16 cellular contexts compared by ENCODE assay signal in genomic region chr17:15648384-15648783, GRCh38. TPM values are rescaled to one million over a fixed set of nuclear protein-coding genes. Genes with fewer than 3 reads are reported as not detected.
DNase-seq lines count a peak whose midpoint lies in the region; ATAC-seq, FAIRE-seq and TF ChIP-seq lines count a peak whose summit lies in the region.
"Had no signal": no experiment of that assay in that cellular context is flagged by ENCODE, and none has a peak within 500 bp of the region (broad histone marks: within the 10 kb centered on the region; RNA-seq: fewer than 3 reads in every experiment).

No MANE protein-coding gene starts in this region.

- H3K4me3 Mint-ChIP-seq in Caco-2 (ENCODE audit: unreplicated experiment), result peak overlapping the region; percentile 21
- H3K4me3 Mint-ChIP-seq: IgD-negative memory B cell had no signal

- no peak overlapping the region for H2AFZ ChIP-seq in trophoblast cell (ENCODE audit: insufficient read depth, low read length, poor library complexity)

- H3K4me1 ChIP-seq in Caco-2 (no peaks in the 10 kb centered on the region; the same call in 1 of the 2 replicates), trophoblast cell (ENCODE audit: control insufficient read depth in 1 of 2, insufficient read depth in 2 of 2, low read length in 2 of 2) (peaks cover 22 to 35% of the 10 kb centered on the region in 2 experiments), pancreas (peaks cover 0 to 9% (median 0%) of the 10 kb centered on the region in 3 donors)

- H3K4me3 ChIP-seq in Caco-2 (ENCODE audit: low read depth, low read length), result no peak overlapping the region
- H3K4me3 ChIP-seq in epithelial cell of esophagus (ENCODE audit: low read length), result peak overlapping the region; percentile 76
- no peak overlapping the region for H3K4me3 ChIP-seq in trophoblast cell (ENCODE audit: low read depth, low read length)
- H3K4me3 ChIP-seq in pancreas, result no peak overlapping the region

- no peak overlapping the region for H2BK120ac ChIP-seq in trophoblast cell (ENCODE audit: insufficient read depth, low read length, poor library complexity)

- no peaks in the 10 kb centered on the region for H3K79me2 ChIP-seq in trophoblast cell (ENCODE audit: control insufficient read depth, insufficient read depth, low read length, poor library complexity)

- no CpG with 5 or more reads among the region's 5 CpGs for WGBS in trophoblast cell (ENCODE audit: extremely low coverage, insufficient coverage, insufficient read length)
- 82 to 84% methylated on average over 5 of the region's 5 CpGs for WGBS in pancreas, 2 donors

- DNase-seq in Caco-2 (no peak), M059J (ENCODE audit: low read depth) (peak; percentile 15), epithelial cell of esophagus (ENCODE audit: low read depth) (no peak), trophoblast cell (peak in 1 of 2 donors; percentile 34), left colon (no peak), pancreas (no peak)
- DNase-seq: activated CD4-positive, alpha-beta T cell treated with anti-CD3 and anti-CD28 coated beads for 4 hours; cerebellar nuclear complex; COR-L47; GOT3; NCI-H1694 treated with DMSO at 0.1 percent for 48 hours; occipital lobe; stimulated activated naive CD4-positive, alpha-beta T cell had no signal

- H2BK5ac ChIP-seq in trophoblast cell (ENCODE audit: low read depth, low read length, poor library complexity), result no peak overlapping the region

- no peak overlapping the region for H4K8ac ChIP-seq in trophoblast cell (ENCODE audit: low read depth, low read length)

- CTCF ChIA-PET in Caco-2 (lab: Charles Lee), result no interaction called here

- BruUV-seq in Caco-2 (replicated peaks; lab: Mats Ljungman, UMichigan), result no TSS peak

- intact Hi-C loops in Caco-2 (cut with micrococcal nuclease; ENCODE audit: unreplicated experiment), result no loop called here
- intact Hi-C loops in left colon (cut with DNase I, micrococcal nuclease), result no loop called here
- intact Hi-C loops in pancreas (cut with DNase I), result no loop called here

- TF ChIP-seq CTCF in Caco-2 (IDR thresholded peaks at IDR 0.05; ENCODE audit: insufficient read depth in 1 of 2, low read depth in 1 of 2, low read length in 1 of 2, severe bottlenecking in 1 of 2, unreplicated experiment in 1 of 2) (no peak), epithelial cell of esophagus (IDR thresholded peaks at IDR 0.05; ENCODE audit: insufficient read depth, low read depth, low read length, missing control alignments) (no peak), pancreas (IDR thresholded peaks at IDR 0.05) (no peak)

- no peak overlapping the region for H3K9ac ChIP-seq in trophoblast cell (ENCODE audit: low read length)

- peaks cover 11% of the 10 kb centered on the region for H3K79me1 ChIP-seq in trophoblast cell (ENCODE audit: low read length)

- no peak overlapping the region for H3K4ac ChIP-seq in trophoblast cell (ENCODE audit: low read depth, low read length)

- H3K27ac ChIP-seq in trophoblast cell (ENCODE audit: low read depth, low read length) (no peak overlapping the region), pancreas (no peak overlapping the region)

- H3K23ac ChIP-seq in trophoblast cell (ENCODE audit: low read length), result no peak overlapping the region

- H3K27ac Mint-ChIP-seq in Caco-2 (ENCODE audit: unreplicated experiment), result no peak overlapping the region
- H3K27ac Mint-ChIP-seq: IgD-negative memory B cell had no signal

- H3K36me3 ChIP-seq in Caco-2 (ENCODE audit: control insufficient read depth, insufficient read depth, low read length), result no peaks in the 10 kb centered on the region
- H3K36me3 ChIP-seq in trophoblast cell (ENCODE audit: control insufficient read depth in 1 of 2, insufficient read depth in 2 of 2, low read length in 2 of 2), result no peaks in the 10 kb centered on the region
- no peaks in the 10 kb centered on the region for H3K36me3 ChIP-seq in pancreas

- H2AK5ac ChIP-seq in trophoblast cell (ENCODE audit: low read length), result no peak overlapping the region

- no peak overlapping the region for H3K14ac ChIP-seq in trophoblast cell (ENCODE audit: low read length)

- H3K36me3 Mint-ChIP-seq in Caco-2 (ENCODE audit: insufficient read depth, unreplicated experiment), result no peaks in the 10 kb centered on the region

- H4K91ac ChIP-seq in trophoblast cell (ENCODE audit: low read depth, low read length), result no peak overlapping the region

- H3K9me3 ChIP-seq in Caco-2 (no peaks in the 10 kb centered on the region), trophoblast cell (ENCODE audit: insufficient read depth, low read depth, low read length) (no peaks in the 10 kb centered on the region), pancreas (no peaks in the 10 kb centered on the region)

- H4K12ac ChIP-seq in trophoblast cell (ENCODE audit: low read depth, low read length), result no peak overlapping the region

- H3K4me2 ChIP-seq in trophoblast cell (ENCODE audit: low read length), result peak overlapping the region; percentile 1

- FAIRE-seq in pancreas (lab: Jason Lieb, UNC), result no peak

- H3K4me1 Mint-ChIP-seq in Caco-2 (ENCODE audit: low read depth, unreplicated experiment), result peaks cover 13% of the 10 kb centered on the region

- H3K18ac ChIP-seq in trophoblast cell (ENCODE audit: low read length), result no peak overlapping the region

- H3K27me3 ChIP-seq in Caco-2 (replicated peaks; ENCODE audit: control insufficient read depth, insufficient read depth, low read length), result no peaks in the 10 kb centered on the region
- no peaks in the 10 kb centered on the region for H3K27me3 ChIP-seq in trophoblast cell (ENCODE audit: insufficient read depth, low read length)
- H3K27me3 ChIP-seq in pancreas, result no peaks in the 10 kb centered on the region

- no peak overlapping the region for H2BK12ac ChIP-seq in trophoblast cell (ENCODE audit: low read length)

- POLR2A ChIA-PET in Caco-2 (lab: Charles Lee), result no interaction called here

- H3K27me3 Mint-ChIP-seq in Caco-2 (ENCODE audit: insufficient read depth, unreplicated experiment), result no peaks in the 10 kb centered on the region
- H3K27me3 Mint-ChIP-seq: IgD-negative memory B cell had no signal

- ATAC-seq in HG02840 (IDR thresholded peaks at IDR 0.05; ENCODE audit: low FRiP score, unreplicated experiment) (no peak), left colon (no peak), pancreas (no peak), HG03442 (IDR thresholded peaks at IDR 0.05; ENCODE audit: unreplicated experiment) (no peak)

- no peaks in the 10 kb centered on the region for H3K9me3 Mint-ChIP-seq in Caco-2 (ENCODE audit: unreplicated experiment)
- H3K9me3 Mint-ChIP-seq: IgD-negative memory B cell had no signal

RNA-seq across cellular contexts. Expression of gene FBXW10B, which starts 28.9 kb away (rescaled TPM):
- not detected in 2 replicates for total RNA-seq in Caco-2 (2022)
- total RNA-seq in M059J (2014; rRNA removed; shearing (Covaris generic)), result 0.30 TPM in 1 of 2 replicates, not detected in the other
- 0.30 and 0.58 TPM in 2 replicates for polyA plus RNA-seq in trophoblast cell (2013)
- total RNA-seq in left colon, result 1 to 10 TPM in 1 of 2 donors, under 1 TPM in 1; 0.95 to 1.6 TPM
- total RNA-seq in pancreas, result under 1 TPM in 5 of 6 donors, not detected in 1; 0.14 to 0.61 (median 0.28) TPM
- polyA plus RNA-seq in pancreas, result 1 to 10 TPM in 1 of 2 donors, under 1 TPM in 1; 0.53 to 1.4 TPM
- polyA plus RNA-seq: IgD-negative memory B cell had no signal

RNA-seq across cellular contexts. Expression of gene TRIM16, which starts 35.7 kb away (rescaled TPM):
- 12.4 and 16.2 TPM in 2 replicates for total RNA-seq in Caco-2 (2022)
- 39.0 and 44.3 TPM in 2 replicates for total RNA-seq in M059J (2014; rRNA removed; shearing (Covaris generic))
- 12.9 TPM in 2 replicates for polyA plus RNA-seq in trophoblast cell (2013)
- total RNA-seq in left colon, result 10 to 100 TPM; 22.5 to 26.0 TPM
- total RNA-seq in pancreas, result 10 to 100 TPM in 1 of 6 donors, 1 to 10 TPM in 5; 4.3 to 10.2 (median 6.2) TPM
- 1 to 10 TPM; 3.1 TPM for polyA plus RNA-seq in pancreas

RNA-seq across cellular contexts. Expression of gene ZNF286A, which starts 51.2 kb away (rescaled TPM):
- 19.4 and 27.0 TPM in 2 replicates for total RNA-seq in Caco-2 (2022)
- total RNA-seq in M059J (2014; rRNA removed; shearing (Covaris generic)), result 25.0 and 28.2 TPM in 2 replicates
- polyA plus RNA-seq in trophoblast cell (2013), result 21.5 and 22.0 TPM in 2 replicates
- total RNA-seq in left colon, result 1 to 10 TPM; 6.4 to 10.0 TPM
- 10 to 100 TPM in 1 of 6 donors, 1 to 10 TPM in 5; 3.0 to 11.1 (median 5.6) TPM for total RNA-seq in pancreas
- polyA plus RNA-seq in pancreas, result 1 to 10 TPM; 3.5 to 5.3 TPM
